Comparison of ENCODE assay signal across 32 cellular contexts in genomic region chr2:68413466-68413865, GRCh38. TPM values are rescaled to one million over a fixed set of nuclear protein-coding genes. Genes with fewer than 3 reads are reported as not detected.
"Had no signal": no experiment of that assay in that cellular context is flagged by ENCODE, and none has a peak within 500 bp of the region (broad histone marks: within the 10 kb centered on the region; RNA-seq: fewer than 3 reads in every experiment).

No MANE protein-coding gene starts in this region.

- ATAC-seq: activated CD4-positive, CD25-positive, alpha-beta regulatory T cell treated with anti-CD3 and anti-CD28 coated beads, Interleukin-2, amount 50 U/mL, for 24 hours; activated naive CD8-positive, alpha-beta T cell treated with anti-CD3 and anti-CD28 coated beads, Interleukin-2, amount 50 U/mL, for 24 hours; left colon; naive thymus-derived CD4-positive, alpha-beta T cell; psoas muscle; stimulated activated naive B cell treated with anti-CD40 and anti-IgM and Interleukin-4, amounts not matched to agents 10 μg/mL and 1 μg/mL and 100 μg/mL, for 72 hours had no signal

- H3K27ac Mint-ChIP-seq: activated CD4-positive, alpha-beta memory T cell treated with anti-CD3 and anti-CD28 coated beads for 36 hours; activated CD4-positive, alpha-beta T cell treated with anti-CD3 and anti-CD28 coated beads, Interleukin-2, amount 10 ng/mL, durations not matched to agents 24 days and 14 days; activated naive CD4-positive, alpha-beta T cell treated with anti-CD3 and anti-CD28 coated beads, Interleukin-2, amount 50 U/mL, for 24 hours; activated naive CD8-positive, alpha-beta T cell treated with anti-CD3 and anti-CD28 coated beads, Interleukin-2, amount 50 U/mL, for 24 hours; activated T-cell treated with anti-CD3 and anti-CD28 coated beads, Interleukin-2, amount 50 U/mL, for 24 hours; activated T-helper 2 cell treated with anti-CD3 and anti-CD28 coated beads, Interferon-gamma antibody, Interleukin-2, Interleukin-4, amounts not matched to agents 10 μg/mL and 5 μg/mL and 100 μg/mL, durations not matched to agents 14 hours and 24 hours and 36 hours; mesothelial cell of epicardium; naive thymus-derived CD4-positive, alpha-beta T cell; neural progenitor cell; stimulated activated naive B cell treated with anti-CD40 and anti-IgM and Interleukin-4, amounts not matched to agents 10 μg/mL and 1 μg/mL and 100 μg/mL, for 72 hours had no signal

- H3K27me3 Mint-ChIP-seq: stimulated activated naive B cell treated with anti-CD40 and anti-IgM and Interleukin-4, amounts not matched to agents 10 μg/mL and 1 μg/mL and 100 μg/mL, for 72 hours had no signal

- H3K4me1 Mint-ChIP-seq: mesothelial cell of epicardium had no signal

- H3K27me3 ChIP-seq: breast epithelium, hepatocyte, neural progenitor cell had no signal

- H3K27ac ChIP-seq: breast epithelium, epithelial cell of prostate, hepatocyte, neural progenitor cell, parathyroid adenoma, psoas muscle, thoracic aorta, VCaP had no signal

- H3K4me3 ChIP-seq: breast epithelium, hepatocyte, neural progenitor cell, psoas muscle, smooth muscle cell, thoracic aorta had no signal

- DNase-seq: activated CD4-positive, alpha-beta memory T cell treated with anti-CD3 and anti-CD28 coated beads for 36 hours; activated CD4-positive, alpha-beta T cell treated with anti-CD3 and anti-CD28 coated beads, Interleukin-2, amount 10 ng/mL, durations not matched to agents 24 days and 14 days; activated CD8-positive, alpha-beta memory T cell treated with anti-CD3 and anti-CD28 coated beads, Interleukin-2, amount 50 U/mL, for 48 hours; activated naive CD8-positive, alpha-beta T cell treated with anti-CD3 and anti-CD28 coated beads, Interleukin-2, amount 50 U/mL, for 24 hours; activated T-cell treated with anti-CD3 and anti-CD28 coated beads, Interleukin-2, amount 50 U/mL, for 24 hours; amygdala; dermis blood vessel endothelial cell; effector CD4-positive, alpha-beta T cell; glutamatergic neuron; kidney; left colon; naive thymus-derived CD4-positive, alpha-beta T cell; occipital lobe; psoas muscle; stimulated activated CD4-positive, alpha-beta T cell treated with anti-CD3 and anti-CD28 coated beads, Interleukin-1b, Interleukin-23, amount 100 ng/mL, for 48 hours; stimulated activated CD4-positive, alpha-beta T cell treated with anti-CD3 and anti-CD28 coated beads, Interleukin-4, amount 100 ng/mL, for 4 hours; stimulated activated CD8-positive, alpha-beta memory T cell treated with anti-CD3 and anti-CD28 coated beads, Interleukin-4, amount 100 ng/mL, for 48 hours; stimulated activated naive B cell treated with anti-CD40 and anti-IgM and Interleukin-4, amounts not matched to agents 10 μg/mL and 1 μg/mL and 100 μg/mL, for 72 hours; T-helper 9 cell; trophoblast cell had no signal

- H3K36me3 ChIP-seq: breast epithelium, neural progenitor cell, thoracic aorta had no signal

- H3K9ac ChIP-seq: neural progenitor cell, parathyroid adenoma had no signal

- H3K4me3 Mint-ChIP-seq: activated CD4-positive, alpha-beta memory T cell treated with anti-CD3 and anti-CD28 coated beads for 36 hours; activated CD4-positive, alpha-beta T cell treated with anti-CD3 and anti-CD28 coated beads, Interleukin-2, amount 10 ng/mL, durations not matched to agents 24 days and 14 days; activated naive CD4-positive, alpha-beta T cell treated with anti-CD3 and anti-CD28 coated beads, Interleukin-2, amount 50 U/mL, for 24 hours; activated naive CD8-positive, alpha-beta T cell treated with anti-CD3 and anti-CD28 coated beads, Interleukin-2, amount 50 U/mL, for 24 hours; activated T-cell treated with anti-CD3 and anti-CD28 coated beads, Interleukin-2, amount 50 U/mL, for 24 hours; mesothelial cell of epicardium; naive thymus-derived CD4-positive, alpha-beta T cell; neural progenitor cell had no signal

- H3K4me1 ChIP-seq: breast epithelium, parathyroid adenoma, psoas muscle had no signal

- H3K36me3 Mint-ChIP-seq: activated CD4-positive, alpha-beta memory T cell treated with anti-CD3 and anti-CD28 coated beads for 36 hours; activated naive CD4-positive, alpha-beta T cell treated with anti-CD3 and anti-CD28 coated beads, Interleukin-2, amount 50 U/mL, for 24 hours; mesothelial cell of epicardium; naive thymus-derived CD4-positive, alpha-beta T cell; neural progenitor cell had no signal

- H3K9me3 ChIP-seq: breast epithelium, psoas muscle, thoracic aorta had no signal

RNA-seq across cellular contexts. Expression of gene PLEK, which starts 48.4 kb away (rescaled TPM):
- total RNA-seq: mesothelial cell of epicardium, smooth muscle cell had no signal
- polyA plus RNA-seq: smooth muscle cell had no signal
